ENCODE assay signal across 10 cellular contexts in the genomic region with DNA sequence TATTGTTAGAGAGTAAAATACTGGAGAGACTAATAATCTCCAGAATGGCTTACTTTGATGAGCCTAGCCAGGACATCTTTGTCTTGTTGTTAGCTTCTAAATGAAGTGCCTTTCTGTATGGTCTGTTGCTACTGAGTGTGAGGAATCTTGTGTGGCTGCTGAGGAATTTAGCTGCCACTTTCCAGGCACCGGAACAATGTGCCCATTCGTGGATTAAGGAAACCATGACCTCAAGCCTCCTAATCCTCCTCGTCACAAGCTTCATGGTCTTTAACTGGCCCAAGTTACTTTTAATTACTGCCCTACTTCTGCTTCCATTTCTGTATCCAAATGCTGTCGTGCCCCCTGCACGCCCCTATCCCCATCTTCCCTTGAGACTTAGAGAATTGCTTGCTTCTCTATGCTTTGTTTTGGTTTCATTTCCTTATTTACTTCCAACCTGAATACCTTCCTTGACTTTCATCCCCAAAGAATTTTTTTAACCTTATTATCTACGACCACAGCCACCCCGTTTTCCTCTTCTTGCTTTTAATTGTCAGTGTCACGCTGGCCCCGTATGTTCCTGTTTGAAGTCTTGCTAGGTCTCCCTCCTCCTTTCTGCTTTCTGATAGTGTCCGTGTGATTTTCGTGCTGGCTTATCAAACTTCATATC. TPM values are rescaled to one million over a fixed set of nuclear protein-coding genes. Genes with fewer than 3 reads are reported as not detected.
DNase-seq lines count a peak whose midpoint lies in the region; ATAC-seq and TF ChIP-seq lines count a peak whose summit lies in the region.
"Had no signal": no experiment of that assay in that cellular context is flagged by ENCODE, and none has a peak within 500 bp of the region (broad histone marks: within the 10 kb centered on the region; RNA-seq: fewer than 3 reads in every experiment).

No MANE protein-coding gene starts in this region.

- H3K27me3 ChIP-seq in gastroesophageal sphincter, result no peaks in the 10 kb centered on the region
- H3K27me3 ChIP-seq: thyroid gland had no signal

- in situ Hi-C loops in SK-MEL-5 (cut with HindIII; ENCODE audit: low pct_unique_long_range_greater_than_20kb, low sequenced_read_pairs), result no loop called here

- peaks cover 0 to 18% (median 11%) of the 10 kb centered on the region in 3 donors for H3K4me1 ChIP-seq in gastroesophageal sphincter

- TF ChIP-seq EP300 in gastroesophageal sphincter (IDR thresholded peaks at IDR 0.05), result no peak

- ATAC-seq in gastroesophageal sphincter (no peak), GM21423 (IDR thresholded peaks at IDR 0.05; ENCODE audit: unreplicated experiment) (no peak)

- no peak overlapping the region for H3K27ac ChIP-seq in gastroesophageal sphincter

- peak overlapping the region; percentile 27 for H3K4me3 ChIP-seq in gastroesophageal sphincter
- H3K4me3 ChIP-seq: thyroid gland had no signal

- no peaks in the 10 kb centered on the region for H3K9me3 ChIP-seq in gastroesophageal sphincter
- H3K9me3 ChIP-seq: thyroid gland had no signal

- 51 to 54% methylated on average over 11 of the region's 11 CpGs for WGBS in gastroesophageal sphincter (ENCODE audit: low coverage in 1 of 2), 2 donors

- H3K36me3 ChIP-seq in gastroesophageal sphincter, result no peaks in the 10 kb centered on the region
- H3K36me3 ChIP-seq: thyroid gland had no signal

- intact Hi-C loops in posterior cingulate gyrus (cut with DNase I), result no loop called here

- no peak for TF ChIP-seq POLR2A in gastroesophageal sphincter (IDR thresholded peaks at IDR 0.05)

- DNase-seq in COLO829 (ENCODE audit: low spot score), result peak; percentile 47
- peak; percentile 95 for DNase-seq in SK-MEL-5 (ENCODE audit: low read depth, low spot score)
- DNase-seq in renal cortical epithelial cell (ENCODE audit: low read depth), result peak; percentile 54
- no peak for DNase-seq in posterior cingulate gyrus
- DNase-seq in NCI-H146 treated with DMSO at 0.1 percent for 48 hours (lab: John Stamatoyannopoulos, UW; ENCODE audit: unreplicated experiment), result no peak
- no peak for DNase-seq in stimulated activated CD4-positive, alpha-beta T cell treated with anti-CD3 and anti-CD28 coated beads, Interleukin-12 subunit alpha, Interleukin-12 subunit beta, amount 100 ng/mL, for 4 hours
- DNase-seq: activated CD4-positive, alpha-beta T cell treated with anti-CD3 and anti-CD28 coated beads for 48 hours had no signal

- no peak for TF ChIP-seq CTCF in gastroesophageal sphincter (IDR thresholded peaks at IDR 0.05)

RNA-seq across cellular contexts. Expression of a gene that starts 40.0 kb away (rescaled TPM):
- 11.0 and 13.0 TPM in 2 replicates for total RNA-seq in SK-MEL-5 (2014; rRNA removed; shearing (Covaris generic))
- polyA plus RNA-seq in SK-MEL-5 (2015; cell fraction: cytosol; rRNA removed), result 5.0 and 6.4 TPM in 2 replicates
- 48.3 and 71.9 TPM in 2 replicates for polyA plus RNA-seq in SK-MEL-5 (2015; cell fraction: nucleus; rRNA removed)
- total RNA-seq in gastroesophageal sphincter (10 to 100 TPM; 26.2 to 32.2 (median 28.8) TPM), renal cortical epithelial cell (14.6 and 27.7 TPM in 2 replicates)

Comparison
In these comparisons a context has a peak if more than half of its experiments do, and no peak if none do; other contexts are left out.
1. DNase-seq: peak in COLO829 (single experiment), SK-MEL-5 (single experiment) and renal cortical epithelial cell (single experiment); none in posterior cingulate gyrus (0 of 10), NCI-H146 treated with DMSO at 0.1 percent for 48 hours (single experiment) and stimulated activated CD4-positive, alpha-beta T cell treated with anti-CD3 and anti-CD28 coated beads, Interleukin-12 subunit alpha, Interleukin-12 subunit beta, amount 100 ng/mL, for 4 hours (single experiment).